Comparison of ENCODE assay signal across 1 cellular context in genomic region chr6:125835221-125835744, GRCh38.
TF ChIP-seq lines count a peak whose summit lies in the region.

No MANE protein-coding gene starts in this region.

TF ChIP-seq in WTC11, 78 proteins besides CTCF, POLR2A, EP300 and RAD21 (continued from another document):
- TF ChIP-seq ZNF121 (CRISPR knock-in tag; IDR thresholded peaks at IDR 0.05) (no peak), MXD4 (CRISPR knock-in tag; IDR thresholded peaks at IDR 0.05; ENCODE audit: borderline replicate concordance) (no peak), AFF4 (CRISPR knock-in tag; IDR thresholded peaks at IDR 0.05; ENCODE audit: borderline replicate concordance) (no peak), JAZF1 (CRISPR knock-in tag; IDR thresholded peaks at IDR 0.05) (no peak)
